29 cellular contexts compared by ENCODE assay signal in genomic region chr7:49767719-49768118, GRCh38.
DNase-seq lines count a peak whose midpoint lies in the region; ATAC-seq lines count a peak whose summit lies in the region.
"Had no signal": no experiment of that assay in that cellular context is flagged by ENCODE, and none has a peak within 500 bp of the region (broad histone marks: within the 10 kb centered on the region; RNA-seq: fewer than 3 reads in every experiment).

No MANE protein-coding gene starts in this region.

- no peak overlapping the region for H3K9ac ChIP-seq in BLaER1 treated with 17β-estradiol and CSF1 and Interleukin-3, amounts not matched to agents 10 nM and 100 nM

- H3K4me3 ChIP-seq in BLaER1 treated with 17β-estradiol and CSF1 and Interleukin-3, amounts not matched to agents 10 nM and 100 nM: no peak overlapping the region
- H3K4me3 ChIP-seq: dorsolateral prefrontal cortex, SJSA1, spleen, upper lobe of right lung had no signal

- H3K9me3 ChIP-seq in BLaER1 treated with 17β-estradiol and CSF1 and Interleukin-3, amounts not matched to agents 10 nM and 100 nM (replicated peaks in 1 of 11): peaks cover 0 to 4% (median 0%) of the 10 kb centered on the region in 11 experiments; a peak in 1 of 22 replicates
- H3K9me3 ChIP-seq: SJSA1, spleen, upper lobe of right lung had no signal

- DNase-seq in NAMALWA (ENCODE audit: low spot score) (peak; percentile 56), LoVo (ENCODE audit: low spot score) (no peak), NCI-H524 treated with DMSO at 0.1 percent for 48 hours (lab: John Stamatoyannopoulos, UW) (no peak), iPS-NIHi11 (ENCODE audit: low spot score) (no peak)
- DNase-seq: ACHN; activated CD4-positive, alpha-beta T cell treated with anti-CD3 and anti-CD28 coated beads, Interleukin-2, amount 50 U/mL, for 48 hours; activated CD4-positive, CD25-positive, alpha-beta regulatory T cell; activated naive CD4-positive, alpha-beta T cell treated with anti-CD3 and anti-CD28 coated beads for 36 hours; amniotic stem cell; brain microvascular endothelial cell; COR-L47; dorsolateral prefrontal cortex; KG1; mesenchymal stem cell; MV-4-11; NCI-H446; right cardiac atrium; RPMI8226; spleen; stimulated activated CD4-positive, alpha-beta T cell treated with anti-CD3 and anti-CD28 coated beads, Interleukin-4, amount 100 ng/mL, for 1 hour; T-helper 1 cell; upper lobe of right lung had no signal

- ATAC-seq in GM18502 (IDR thresholded peaks at IDR 0.05; ENCODE audit: poor library complexity, unreplicated experiment) (peak; percentile 29), GM21723 (IDR thresholded peaks at IDR 0.05; ENCODE audit: unreplicated experiment) (peak; percentile 19), GM21423 (IDR thresholded peaks at IDR 0.05; ENCODE audit: unreplicated experiment) (no peak)
- ATAC-seq: left lobe of liver; right cardiac atrium; stimulated activated effector memory CD8-positive, alpha-beta T cell treated with anti-CD3 and anti-CD28 coated beads, Interleukin-12 subunit alpha, Interleukin-12 subunit beta, amount 100 ng/mL, for 72 hours had no signal

- H3K4me2 ChIP-seq in BLaER1 treated with 17β-estradiol and CSF1 and Interleukin-3, amounts not matched to agents 10 nM and 100 nM: peak overlapping the region in 8 of 11 experiments; percentile 62 to 85 (median 76); a peak in 17 of 22 replicates

- H3K36me3 ChIP-seq in BLaER1 treated with 17β-estradiol and CSF1 and Interleukin-3, amounts not matched to agents 10 nM and 100 nM: no peaks in the 10 kb centered on the region
- H3K36me3 ChIP-seq: brain microvascular endothelial cell, SJSA1, spleen, upper lobe of right lung had no signal

- peaks cover 0 to 56% (median 44%) of the 10 kb centered on the region in 10 experiments; a peak in 18 of 20 replicates for H3K4me1 ChIP-seq in BLaER1 treated with 17β-estradiol and CSF1 and Interleukin-3, amounts not matched to agents 10 nM and 100 nM
- H3K4me1 ChIP-seq: SJSA1, upper lobe of right lung had no signal

- H3K27me3 ChIP-seq in BLaER1 treated with 17β-estradiol and CSF1 and Interleukin-3, amounts not matched to agents 10 nM and 100 nM: peaks cover 18 to 32% (median 23%) of the 10 kb centered on the region in 11 experiments
- H3K27me3 ChIP-seq: SJSA1 had no signal

- H4K20me1 ChIP-seq in BLaER1 treated with 17β-estradiol and CSF1 and Interleukin-3, amounts not matched to agents 10 nM and 100 nM: 0 out of 22 replicates have a peak, but pooled peaks cover 0 to 7% (median 0%) of the 10 kb centered on the region in 11 experiments

- no peak overlapping the region; a peak in 1 of 22 replicates for H3K27ac ChIP-seq in BLaER1 treated with 17β-estradiol and CSF1 and Interleukin-3, amounts not matched to agents 10 nM and 100 nM
- H3K27ac ChIP-seq: brain microvascular endothelial cell, dorsolateral prefrontal cortex, SJSA1, spleen, upper lobe of right lung had no signal
